Comparison of ENCODE assay signal across 9 cellular contexts in the genomic region with DNA sequence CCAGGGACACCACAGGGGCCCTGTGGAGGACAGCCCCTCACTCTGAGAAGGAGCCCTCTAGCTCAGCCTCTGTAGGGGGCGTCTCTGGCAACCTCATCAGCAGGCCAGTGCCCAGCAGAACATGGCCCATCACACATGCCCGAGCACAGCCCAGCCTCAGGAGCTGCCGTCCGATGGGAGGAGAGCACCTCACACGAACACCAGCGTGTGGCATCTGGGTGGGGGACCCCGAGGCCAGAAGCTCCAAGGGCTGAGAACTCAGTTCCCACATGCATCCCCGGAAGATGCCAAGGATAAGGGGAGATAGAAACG. TPM values are rescaled to one million over a fixed set of nuclear protein-coding genes. Genes with fewer than 3 reads are reported as not detected.
DNase-seq lines count a peak whose midpoint lies in the region; ATAC-seq and TF ChIP-seq lines count a peak whose summit lies in the region.
"Had no signal": no experiment of that assay in that cellular context is flagged by ENCODE, and none has a peak within 500 bp of the region (broad histone marks: within the 10 kb centered on the region; RNA-seq: fewer than 3 reads in every experiment).

No MANE protein-coding gene starts in this region.

- 90 to 94% methylated on average over 9 of the region's 9 CpGs for WGBS in endodermal cell (ENCODE audit: insufficient coverage in 1 of 2, insufficient read length in 1 of 2), 2 experiments
- 30% methylated on average over 9 of the region's 9 CpGs for WGBS in prostate gland

- peak overlapping the region; percentile 64 for H3K27ac ChIP-seq in endodermal cell (ENCODE audit: low read depth, low read length)
- peak overlapping the region; percentile 85 to 86 for H3K27ac ChIP-seq in prostate gland

- no peak overlapping the region for H3K9ac ChIP-seq in endodermal cell (ENCODE audit: extremely low read depth, low read length, poor library complexity, severe bottlenecking)

- intact Hi-C loops in prostate gland (cut with DNase I), result no loop called here

- H3K36me3 ChIP-seq in endodermal cell (ENCODE audit: control insufficient read depth, insufficient read depth, low read length) (peaks cover 9% of the 10 kb centered on the region), prostate gland (no peaks in the 10 kb centered on the region)

- no peaks in the 10 kb centered on the region for H3K27me3 ChIP-seq in endodermal cell (ENCODE audit: control insufficient read depth, insufficient read depth, low read length, poor library complexity, severe bottlenecking)
- H3K27me3 ChIP-seq in prostate gland (replicated peaks; ENCODE audit: insufficient read depth), result no peaks in the 10 kb centered on the region

- TF ChIP-seq CTCF in HFFc6 (IDR thresholded peaks at IDR 0.05), result no peak
- TF ChIP-seq CTCF in endodermal cell (conservative IDR thresholded peaks at IDR 0.05), result no peak
- TF ChIP-seq CTCF in prostate gland (IDR thresholded peaks at IDR 0.05), result no peak

- no peaks in the 10 kb centered on the region; the same call in 1 of the 2 replicates for H3K36me3 Mint-ChIP-seq in HFFc6 (ENCODE audit: low read depth)
- H3K36me3 Mint-ChIP-seq in endodermal cell (ENCODE audit: low read depth), result peaks cover 18% of the 10 kb centered on the region
- H3K36me3 Mint-ChIP-seq in natural killer cell treated with Interleukin-12 subunit alpha and Interleukin-12 subunit beta and Interleukin-15 and Interleukin-18, amount 100 ng/mL, for 72 hours, result no peaks in the 10 kb centered on the region

- no peaks in the 10 kb centered on the region for H3K9me3 Mint-ChIP-seq in HFFc6
- H3K9me3 Mint-ChIP-seq in endodermal cell, result no peaks in the 10 kb centered on the region
- no peaks in the 10 kb centered on the region for H3K9me3 Mint-ChIP-seq in natural killer cell treated with Interleukin-12 subunit alpha and Interleukin-12 subunit beta and Interleukin-15 and Interleukin-18, amount 100 ng/mL, for 72 hours
- H3K9me3 Mint-ChIP-seq: activated CD4-positive, alpha-beta T cell treated with anti-CD3 and anti-CD28 coated beads, Interleukin-2, amount 10 ng/mL, durations not matched to agents 7 days and 5 days; activated naive CD8-positive, alpha-beta T cell treated with anti-CD3 and anti-CD28 coated beads for 36 hours had no signal

- H3K4me1 ChIP-seq in endodermal cell (ENCODE audit: control insufficient read depth, insufficient read depth, low read length) (peaks cover 23% of the 10 kb centered on the region), prostate gland (replicated peaks) (peaks cover 52% of the 10 kb centered on the region)

- TF ChIP-seq POLR2A in prostate gland (IDR thresholded peaks at IDR 0.05), result no peak

- H3K4me1 Mint-ChIP-seq in HFFc6 (ENCODE audit: low read depth) (peaks cover 43% of the 10 kb centered on the region), endodermal cell (peaks cover 41% of the 10 kb centered on the region)
- peaks cover 22 to 30% of the 10 kb centered on the region in 2 donors for H3K4me1 Mint-ChIP-seq in natural killer cell treated with Interleukin-12 subunit alpha and Interleukin-12 subunit beta and Interleukin-15 and Interleukin-18, amount 100 ng/mL, for 72 hours (ENCODE audit: low read depth in 2 of 2)

- no peak for ATAC-seq in natural killer cell treated with Interleukin-12 subunit alpha and Interleukin-12 subunit beta and Interleukin-15 and Interleukin-18, amount 100 ng/mL, for 72 hours

- no peak for DNase-seq in HFFc6
- DNase-seq in endodermal cell, result no peak
- no peak for DNase-seq in prostate gland (ENCODE audit: low spot score)
- DNase-seq in natural killer cell treated with Interleukin-12 subunit alpha and Interleukin-12 subunit beta and Interleukin-15 and Interleukin-18, amount 100 ng/mL, for 72 hours (ENCODE audit: low spot score), result no peak
- DNase-seq in putamen (ENCODE audit: low spot score), result no peak
- no peak for DNase-seq in UCSD-AML1 (lab: John Stamatoyannopoulos, UW; ENCODE audit: unreplicated experiment)
- DNase-seq: activated CD4-positive, alpha-beta T cell treated with anti-CD3 and anti-CD28 coated beads, Interleukin-2, amount 10 ng/mL, durations not matched to agents 7 days and 5 days; activated naive CD8-positive, alpha-beta T cell treated with anti-CD3 and anti-CD28 coated beads for 36 hours; NCI-H446 had no signal

- H3K9me3 ChIP-seq in endodermal cell (ENCODE audit: control insufficient read depth, low read length) (no peaks in the 10 kb centered on the region), prostate gland (no peaks in the 10 kb centered on the region)

- H3K4me3 ChIP-seq in endodermal cell (ENCODE audit: low read length) (no peak overlapping the region), prostate gland (no peak overlapping the region)

- H3K4me3 Mint-ChIP-seq in HFFc6, result no peak overlapping the region
- H3K4me3 Mint-ChIP-seq in endodermal cell, result no peak overlapping the region
- H3K4me3 Mint-ChIP-seq in natural killer cell treated with Interleukin-12 subunit alpha and Interleukin-12 subunit beta and Interleukin-15 and Interleukin-18, amount 100 ng/mL, for 72 hours, result no peak overlapping the region
- H3K4me3 Mint-ChIP-seq: activated CD4-positive, alpha-beta T cell treated with anti-CD3 and anti-CD28 coated beads, Interleukin-2, amount 10 ng/mL, durations not matched to agents 7 days and 5 days; activated naive CD8-positive, alpha-beta T cell treated with anti-CD3 and anti-CD28 coated beads for 36 hours had no signal

- H3K27ac Mint-ChIP-seq in HFFc6, result peak overlapping the region; percentile 69
- no peak overlapping the region for H3K27ac Mint-ChIP-seq in endodermal cell
- H3K27ac Mint-ChIP-seq in natural killer cell treated with Interleukin-12 subunit alpha and Interleukin-12 subunit beta and Interleukin-15 and Interleukin-18, amount 100 ng/mL, for 72 hours, result no peak overlapping the region
- H3K27ac Mint-ChIP-seq: activated naive CD8-positive, alpha-beta T cell treated with anti-CD3 and anti-CD28 coated beads for 36 hours had no signal

- peaks cover 3% of the 10 kb centered on the region; the same call in 1 of the 2 replicates for H3K27me3 Mint-ChIP-seq in HFFc6 (ENCODE audit: insufficient read depth)
- no peaks in the 10 kb centered on the region for H3K27me3 Mint-ChIP-seq in endodermal cell (ENCODE audit: insufficient read depth)
- H3K27me3 Mint-ChIP-seq in natural killer cell treated with Interleukin-12 subunit alpha and Interleukin-12 subunit beta and Interleukin-15 and Interleukin-18, amount 100 ng/mL, for 72 hours, result no peaks in the 10 kb centered on the region
- H3K27me3 Mint-ChIP-seq: activated CD4-positive, alpha-beta T cell treated with anti-CD3 and anti-CD28 coated beads, Interleukin-2, amount 10 ng/mL, durations not matched to agents 7 days and 5 days; activated naive CD8-positive, alpha-beta T cell treated with anti-CD3 and anti-CD28 coated beads for 36 hours had no signal

RNA-seq across cellular contexts. Expression of a gene that starts 11.3 kb away (rescaled TPM):
- 100 to 1,000 TPM; 102 to 126 (median 110) TPM for total RNA-seq in HFFc6 (2021; fragmentation: NEBNext Ultra II Directional; extraction: Animal tissue kit (Norgen Biotek cat#: 25700))
- total RNA-seq in endodermal cell, result 10 to 100 TPM; 76.8 to 77.0 TPM
- 76.9 TPM for polyA plus RNA-seq in endodermal cell (2013, experiment 1 of 2)
- 77.1 TPM for polyA plus RNA-seq in endodermal cell (2013, experiment 2 of 2)
- total RNA-seq in prostate gland, result 10 to 100 TPM; 35.4 to 54.7 TPM
- total RNA-seq in natural killer cell treated with Interleukin-12 subunit alpha and Interleukin-12 subunit beta and Interleukin-15 and Interleukin-18, amount 100 ng/mL, for 72 hours, result 10 to 100 TPM; 47.0 to 50.8 TPM

RNA-seq across cellular contexts. Expression of a gene that starts 13.4 kb away (rescaled TPM):
- total RNA-seq in HFFc6 (2021; fragmentation: NEBNext Ultra II Directional; extraction: Animal tissue kit (Norgen Biotek cat#: 25700)), result 10 to 100 TPM; 18.3 to 26.3 (median 24.4) TPM
- total RNA-seq in endodermal cell, result 10 to 100 TPM; 70.7 to 76.9 TPM
- polyA plus RNA-seq in endodermal cell (2013, experiment 1 of 2), result 48.1 TPM
- 46.4 TPM for polyA plus RNA-seq in endodermal cell (2013, experiment 2 of 2)
- total RNA-seq in prostate gland, result 10 to 100 TPM; 13.0 to 18.1 TPM
- total RNA-seq in natural killer cell treated with Interleukin-12 subunit alpha and Interleukin-12 subunit beta and Interleukin-15 and Interleukin-18, amount 100 ng/mL, for 72 hours, result 100 to 1,000 TPM in 1 of 2 donors, 10 to 100 TPM in 1; 54.6 to 125 TPM

RNA-seq across cellular contexts. Expression of a gene that starts 45.7 kb away (rescaled TPM):
- 10 to 100 TPM; 11.7 to 15.0 (median 12.1) TPM for total RNA-seq in HFFc6 (2021; fragmentation: NEBNext Ultra II Directional; extraction: Animal tissue kit (Norgen Biotek cat#: 25700))
- total RNA-seq in endodermal cell, result 10 to 100 TPM; 51.5 to 55.9 TPM
- 32.8 TPM for polyA plus RNA-seq in endodermal cell (2013, experiment 1 of 2)
- 30.6 TPM for polyA plus RNA-seq in endodermal cell (2013, experiment 2 of 2)
- 10 to 100 TPM; 12.5 to 18.2 TPM for total RNA-seq in prostate gland
- 10 to 100 TPM; 28.3 to 73.5 TPM for total RNA-seq in natural killer cell treated with Interleukin-12 subunit alpha and Interleukin-12 subunit beta and Interleukin-15 and Interleukin-18, amount 100 ng/mL, for 72 hours

RNA-seq across cellular contexts. Expression of a gene that starts 50.4 kb away (rescaled TPM):
- total RNA-seq in HFFc6 (2021; fragmentation: NEBNext Ultra II Directional; extraction: Animal tissue kit (Norgen Biotek cat#: 25700)), result 1 to 10 TPM in 4 of 6 experiments, under 1 TPM in 2; 0.24 to 2.7 (median 1.9) TPM
- total RNA-seq in endodermal cell, result 10 to 100 TPM; 12.7 to 13.3 TPM
- polyA plus RNA-seq in endodermal cell (2013, experiment 1 of 2), result 10.3 TPM
- polyA plus RNA-seq in endodermal cell (2013, experiment 2 of 2), result 9.6 TPM
- 100 to 1,000 TPM in 1 of 2 donors, 10 to 100 TPM in 1; 47.9 to 107 TPM for total RNA-seq in prostate gland
- 10 to 100 TPM in 1 of 2 donors, 1 to 10 TPM in 1; 7.3 to 12.8 TPM for total RNA-seq in natural killer cell treated with Interleukin-12 subunit alpha and Interleukin-12 subunit beta and Interleukin-15 and Interleukin-18, amount 100 ng/mL, for 72 hours
